Comparison of ENCODE assay signal across 13 cellular contexts in the genomic region with DNA sequence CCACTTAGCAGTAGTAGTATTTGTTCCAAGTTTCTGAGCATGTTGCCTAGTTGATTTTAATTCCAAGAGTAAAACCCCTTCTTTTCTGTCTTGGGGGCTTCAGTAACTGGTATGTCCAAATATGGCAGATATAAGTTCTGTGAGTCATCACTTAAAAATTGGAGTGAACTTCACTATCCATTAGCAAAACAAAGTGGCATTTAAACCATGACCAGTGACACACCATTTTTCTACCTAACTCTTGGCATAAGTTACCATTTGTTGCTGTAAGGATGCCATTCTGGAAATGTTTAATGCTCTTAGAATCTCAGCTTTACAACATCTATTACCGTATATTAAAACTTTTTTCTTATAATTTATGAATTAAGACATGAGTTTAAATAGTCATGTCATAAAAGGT.
A peak's percentile ranks its signal among the peaks of the same experiment; 100 is the strongest.
DNase-seq lines count a peak whose midpoint lies in the region; ATAC-seq and TF ChIP-seq lines count a peak whose summit lies in the region.
"Had no signal": no experiment of that assay in that cellular context is flagged by ENCODE, and none has a peak within 500 bp of the region (broad histone marks: within the 10 kb centered on the region; RNA-seq: fewer than 3 reads in every experiment).

No MANE protein-coding gene starts in this region.

- ATAC-seq in RWPE2 (ENCODE audit: low read depth) = peak; percentile 29; the same call in 1 of the 3 replicates
- no peak for ATAC-seq in psoas muscle
- ATAC-seq in HG02763 (IDR thresholded peaks at IDR 0.05; ENCODE audit: unreplicated experiment) = no peak
- no peak for ATAC-seq in HG03196 (IDR thresholded peaks at IDR 0.05; ENCODE audit: unreplicated experiment)

- H3K36me3 ChIP-seq in RWPE2 (ENCODE audit: low read depth) (peaks cover 95% of the 10 kb centered on the region), psoas muscle (ENCODE audit: insufficient read depth in 1 of 2, low read depth in 1 of 2) (peaks cover 0 to 96% of the 10 kb centered on the region in 2 donors)

- whole genome bisulfite sequencing in psoas muscle, 3 donors = 73 to 80% (median 79%) methylated on average over 1 of the region's 1 CpG

- TF ChIP-seq CTCF in RWPE2 (IDR thresholded peaks at IDR 0.05; ENCODE audit: poor library complexity, severe bottlenecking) (no peak), psoas muscle (IDR thresholded peaks at IDR 0.05) (no peak)

- H3K4me3 ChIP-seq in RWPE2 (ENCODE audit: severe bottlenecking) = no peak overlapping the region
- no peak overlapping the region for H3K4me3 ChIP-seq in psoas muscle

- H3K9me3 ChIP-seq in RWPE2 (ENCODE audit: severe bottlenecking) (no peaks in the 10 kb centered on the region), psoas muscle (no peaks in the 10 kb centered on the region)

- no peaks in the 10 kb centered on the region for H3K4me1 ChIP-seq in RWPE2 (ENCODE audit: insufficient read depth, poor library complexity, severe bottlenecking)
- H3K4me1 ChIP-seq in psoas muscle = peaks cover 3% of the 10 kb centered on the region

- intact Hi-C loops in psoas muscle (cut with DNase I) = no loop called here

- H3K27me3 ChIP-seq in RWPE2 (ENCODE audit: insufficient read depth, poor library complexity, severe bottlenecking) (no peaks in the 10 kb centered on the region), psoas muscle (ENCODE audit: insufficient read depth in 3 of 3, low read length in 2 of 3) (no peaks in the 10 kb centered on the region)

- peak; percentile 64 for DNase-seq in COLO829 (ENCODE audit: low spot score)
- no peak for DNase-seq in RWPE2 (ENCODE audit: low spot score)
- peak; percentile 11 for DNase-seq in fibroblast of gingiva (ENCODE audit: low read depth)
- DNase-seq in psoas muscle = no peak
- DNase-seq in COLO668 (lab: John Stamatoyannopoulos, UW; ENCODE audit: unreplicated experiment) = no peak
- no peak for DNase-seq in effector CD8-positive, alpha-beta T cell (lab: John Stamatoyannopoulos, UW)
- DNase-seq: activated CD8-positive, alpha-beta memory T cell treated with anti-CD3 and anti-CD28 coated beads, Interleukin-2, amount 10 ng/mL, durations not matched to agents 7 days and 5 days; activated naive CD8-positive, alpha-beta T cell treated with anti-CD3 and anti-CD28 coated beads for 36 hours; CD4-positive, CD25-positive, alpha-beta regulatory T cell; NCI-H446 treated with DMSO at 0.1 percent for 48 hours; RPMI8226 had no signal

- H3K27ac ChIP-seq in RWPE2 (ENCODE audit: poor library complexity, severe bottlenecking) = peak overlapping the region; percentile 12
- peak overlapping the region; percentile 37 for H3K27ac ChIP-seq in psoas muscle

Comparison
In these comparisons a context has a peak if more than half of its experiments do, and no peak if none do; other contexts are left out.
1. DNase-seq: peak in COLO829 (single experiment) and fibroblast of gingiva (single experiment); none in RWPE2 (single experiment), psoas muscle (0 of 2), COLO668 (single experiment) and effector CD8-positive, alpha-beta T cell (single experiment).